ENCODE assay signal across 21 cellular contexts in genomic region chr3:135136361-135137100, GRCh38.
DNase-seq lines count a peak whose midpoint lies in the region; ATAC-seq, FAIRE-seq and TF ChIP-seq lines count a peak whose summit lies in the region.
"Had no signal": no experiment of that assay in that cellular context is flagged by ENCODE, and none has a peak within 500 bp of the region (broad histone marks: within the 10 kb centered on the region; RNA-seq: fewer than 3 reads in every experiment).

No MANE protein-coding gene starts in this region.

- 27% methylated on average over 3 of the region's 3 CpGs for WGBS in SK-N-SH (ENCODE audit: low lambda C conversion rate)
- WGBS in GM12878 (ENCODE audit: insufficient coverage, insufficient replicate concordance, low lambda C conversion rate, missing lambda C conversion rate), result 0% methylated on average over 3 of the region's 3 CpGs

- H3K4me1 ChIP-seq in SK-N-SH (ENCODE audit: control insufficient read depth in 1 of 2, insufficient read depth in 2 of 2, low read depth in 1 of 2, low read length in 1 of 2) (peaks cover 0 to 9% of the 10 kb centered on the region in 2 experiments; a peak in 1 of 4 replicates), GM12878 (ENCODE audit: control insufficient read depth, insufficient read depth, low read length) (no peaks in the 10 kb centered on the region; the same call in 1 of the 2 replicates), left lung (no peaks in the 10 kb centered on the region)
- H3K4me1 ChIP-seq: HAP-1 had no signal

- H3K9me3 Mint-ChIP-seq in stimulated activated effector memory CD8-positive, alpha-beta T cell treated with anti-CD3 and anti-CD28 coated beads, Interleukin-12 subunit alpha, Interleukin-12 subunit beta, amount 100 ng/mL, for 72 hours, result peaks cover 3% of the 10 kb centered on the region
- H3K9me3 Mint-ChIP-seq: GM23338 had no signal

- H3K36me3 Mint-ChIP-seq in stimulated activated effector memory CD8-positive, alpha-beta T cell treated with anti-CD3 and anti-CD28 coated beads, Interleukin-12 subunit alpha, Interleukin-12 subunit beta, amount 100 ng/mL, for 72 hours, result no peaks in the 10 kb centered on the region
- H3K36me3 Mint-ChIP-seq: CD8-positive, alpha-beta memory T cell had no signal

- no peak for ATAC-seq in SK-N-SH treated with all-trans-retinoic acid at 6 μM for 48 hours
- peak; percentile 46 for ATAC-seq in HG03442 (IDR thresholded peaks at IDR 0.05; ENCODE audit: unreplicated experiment)
- ATAC-seq in GM12878, result peak; percentile 74
- ATAC-seq in stimulated activated effector memory CD8-positive, alpha-beta T cell treated with anti-CD3 and anti-CD28 coated beads, Interleukin-12 subunit alpha, Interleukin-12 subunit beta, amount 100 ng/mL, for 72 hours, result peak; percentile 14
- no peak for ATAC-seq in GM21381 (IDR thresholded peaks at IDR 0.05; ENCODE audit: unreplicated experiment)
- no peak for ATAC-seq in left lung
- ATAC-seq: GM23338, Panc1 had no signal

- H3K27ac ChIP-seq in SK-N-SH (ENCODE audit: low read depth in 2 of 2, low read length in 1 of 2) (no peak overlapping the region), GM12878 (ENCODE audit: control insufficient read depth, insufficient read depth) (no peak overlapping the region), left lung (no peak overlapping the region)
- H3K27ac ChIP-seq: C4-2B had no signal

- DNase-seq in SK-N-SH (peak; percentile 25), GM12878 (ENCODE audit: low read depth, low spot score) (peak; percentile 12), left lung (no peak)
- DNase-seq in stimulated activated effector memory CD8-positive, alpha-beta T cell treated with anti-CD3 and anti-CD28 coated beads, Interleukin-12 subunit alpha, Interleukin-12 subunit beta, amount 100 ng/mL, for 72 hours (ENCODE audit: low spot score in 2 of 2), result no peak
- DNase-seq: AML-193; Calu3; CD8-positive, alpha-beta memory T cell; DMS53; EL; KG1; NCI-H1092 treated with DMSO at 0.1 percent for 48 hours; NCI-H1436 treated with DMSO at 0.1 percent for 48 hours; NCI-H1930 had no signal

- H3K4me3 Mint-ChIP-seq in stimulated activated effector memory CD8-positive, alpha-beta T cell treated with anti-CD3 and anti-CD28 coated beads, Interleukin-12 subunit alpha, Interleukin-12 subunit beta, amount 100 ng/mL, for 72 hours, result no peak overlapping the region
- H3K4me3 Mint-ChIP-seq: CD8-positive, alpha-beta memory T cell; GM23338 had no signal

- in situ Hi-C loops in GM12878 (cut with MboI), result no loop called here

- TF ChIP-seq EP300 in SK-N-SH (IDR thresholded peaks at IDR 0.05; ENCODE audit: borderline replicate concordance in 1 of 2, low read depth in 1 of 2, low read length in 1 of 2) (peak in 1 of 2 experiments; percentile 65; a peak in 1 of 4 replicates), GM12878 (IDR thresholded peaks at IDR 0.05; ENCODE audit: borderline replicate concordance in 1 of 2, control insufficient read depth in 1 of 2, low read depth in 2 of 2, low read length in 2 of 2) (no peak)

- H2AFZ ChIP-seq in SK-N-SH (ENCODE audit: low read depth), result no peak overlapping the region
- H2AFZ ChIP-seq in GM12878 (ENCODE audit: control insufficient read depth, low read depth, low read length), result no peak overlapping the region
- H2AFZ ChIP-seq: GM23338 had no signal

- no peak for TF ChIP-seq POLR2A in GM12878 (IDR thresholded peaks at IDR 0.05; ENCODE audit: low read depth, low read length)

- no peaks in the 10 kb centered on the region for H3K27me3 ChIP-seq in SK-N-SH (ENCODE audit: insufficient read depth)
- no peaks in the 10 kb centered on the region for H3K27me3 ChIP-seq in GM12878 (replicated peaks in 1 of 2; ENCODE audit: control insufficient read depth in 2 of 2, insufficient read depth in 2 of 2, low read length in 1 of 2)
- H3K27me3 ChIP-seq in left lung, result no peaks in the 10 kb centered on the region

- SMC1A ChIA-PET in GM12878 (lab: Charles Lee; ENCODE audit: uncharacterized antibody, unreplicated experiment), result interaction anchor here (1.1 to 1.7 kb wide), 3 partner anchors 23 to 342 kb away, joined by 3 to 5 read pairs (median 3); no protein-coding TSS in a partner anchor

- H3K4me1 Mint-ChIP-seq in stimulated activated effector memory CD8-positive, alpha-beta T cell treated with anti-CD3 and anti-CD28 coated beads, Interleukin-12 subunit alpha, Interleukin-12 subunit beta, amount 100 ng/mL, for 72 hours, result no peaks in the 10 kb centered on the region
- H3K4me1 Mint-ChIP-seq: CD8-positive, alpha-beta memory T cell had no signal

- H3K4me3 ChIP-seq in SK-N-SH (ENCODE audit: low read depth in 2 of 2, low read length in 1 of 2), result no peak overlapping the region
- no peak overlapping the region for H3K4me3 ChIP-seq in GM12878
- no peak overlapping the region for H3K4me3 ChIP-seq in left lung
- H3K4me3 ChIP-seq: GM23338, HAP-1 had no signal

- FAIRE-seq in GM12878 (lab: Jason Lieb, UNC), result no peak
- FAIRE-seq: HTR-8/SVneo had no signal

- no peak overlapping the region for H3K27ac Mint-ChIP-seq in stimulated activated effector memory CD8-positive, alpha-beta T cell treated with anti-CD3 and anti-CD28 coated beads, Interleukin-12 subunit alpha, Interleukin-12 subunit beta, amount 100 ng/mL, for 72 hours
- H3K27ac Mint-ChIP-seq: CD8-positive, alpha-beta memory T cell; GM23338 had no signal

- H3K36me3 ChIP-seq in SK-N-SH (replicated peaks in 1 of 2; ENCODE audit: control insufficient read depth in 1 of 2, insufficient read depth in 2 of 2, low read length in 1 of 2) (no peaks in the 10 kb centered on the region), GM12878 (ENCODE audit: control insufficient read depth in 2 of 2, insufficient read depth in 2 of 2, low read length in 1 of 2) (peaks cover 0 to 6% of the 10 kb centered on the region in 2 experiments; a peak in 3 of 4 replicates), left lung (no peaks in the 10 kb centered on the region)
- H3K36me3 ChIP-seq: HAP-1 had no signal

- no peaks in the 10 kb centered on the region for H4K20me1 ChIP-seq in SK-N-SH (ENCODE audit: insufficient read depth)
- no peaks in the 10 kb centered on the region for H4K20me1 ChIP-seq in GM12878 (ENCODE audit: control insufficient read depth, insufficient read depth)

- H3K4me2 ChIP-seq in SK-N-SH (no peak overlapping the region), GM12878 (ENCODE audit: control insufficient read depth, insufficient read depth) (no peak overlapping the region)
- H3K4me2 ChIP-seq: GM23338 had no signal

- H3K9me2 ChIP-seq in SK-N-SH, result no peaks in the 10 kb centered on the region

- TF ChIP-seq CTCF in SK-N-SH (IDR thresholded peaks at IDR 0.05), result no peak
- TF ChIP-seq CTCF in GM12878 (IDR thresholded peaks at IDR 0.05 in 2 of 3, conservative IDR thresholded peaks at IDR 0.05 in 1 of 3; ENCODE audit: control insufficient read depth in 2 of 3, extremely low read depth in 1 of 3, insufficient read depth in 1 of 3, low read depth in 3 of 3, low read length in 3 of 3), result no peak
- TF ChIP-seq CTCF in left lung (IDR thresholded peaks at IDR 0.05), result no peak

- intact Hi-C loops in GM12878 (cut with micrococcal nuclease; ENCODE audit: unreplicated experiment), result no loop called here
- intact Hi-C loops in left lung (cut with DNase I), result no loop called here

- no TSS peak for BruUV-seq in GM12878 (replicated peaks; lab: Mats Ljungman, UMichigan)

- no peak overlapping the region for H3K9ac ChIP-seq in SK-N-SH
- H3K9ac ChIP-seq in GM12878 (ENCODE audit: control insufficient read depth, insufficient read depth, low read length), result no peak overlapping the region

- RAD21 ChIA-PET in GM12878 (lab: Charles Lee; ENCODE audit: unreplicated experiment), result interaction anchor here (0.7 to 1.4 kb wide), 3 partner anchors 90 to 342 kb away, joined by 3 to 4 read pairs (median 4); no protein-coding TSS in a partner anchor

- CTCF ChIA-PET in SK-N-SH (lab: Yijun Ruan, JAX) (no interaction called here), GM12878 (lab: Yijun Ruan, JAX) (interaction anchor here (0.5 to 3.3 kb wide), 3 partner anchors 104 to 734 kb away, joined by 3 to 13 read pairs (median 3); partner anchors contain the start of gene EPHB1)

- H3K79me2 ChIP-seq in SK-N-SH (ENCODE audit: insufficient read depth) (no peaks in the 10 kb centered on the region), GM12878 (ENCODE audit: control insufficient read depth, insufficient read depth, low read length) (no peaks in the 10 kb centered on the region)

- no peak for TF ChIP-seq RAD21 in SK-N-SH (IDR thresholded peaks at IDR 0.05; ENCODE audit: low read length)
- no peak for TF ChIP-seq RAD21 in GM12878 (IDR thresholded peaks at IDR 0.05; ENCODE audit: insufficient read depth, low read depth, low read length)

- POLR2A ChIA-PET in SK-N-SH (lab: Yijun Ruan, JAX), result no interaction called here
- POLR2A ChIA-PET in GM12878 (lab: Charles Lee), result no interaction called here

- H3F3A ChIP-seq in SK-N-SH (replicated peaks; ENCODE audit: insufficient read depth), result no peaks in the 10 kb centered on the region

- H3K9me3 ChIP-seq in SK-N-SH, result no peaks in the 10 kb centered on the region
- no peaks in the 10 kb centered on the region for H3K9me3 ChIP-seq in GM12878 (replicated peaks; ENCODE audit: control insufficient read depth, insufficient read depth, low read length)
- H3K9me3 ChIP-seq in left lung, result no peaks in the 10 kb centered on the region
- H3K9me3 ChIP-seq: HAP-1 had no signal

TF ChIP-seq in SK-N-SH, 30 proteins besides CTCF, POLR2A, EP300 and RAD21 (continues in another document):
- TF ChIP-seq RCOR1 (IDR thresholded peaks at IDR 0.05; ENCODE audit: low read length) (peak; percentile 41; the same call in 1 of the 2 replicates), GATA2 (CRISPR knock-in tag; IDR thresholded peaks at IDR 0.05) (peak; percentile 83)

TF ChIP-seq in GM12878, 131 proteins besides CTCF, POLR2A, EP300 and RAD21 (continues in another document):
- no peak for TF ChIP-seq IKZF2 (IDR thresholded peaks at IDR 0.05)

Comparison
In these comparisons a context has a peak if more than half of its experiments do, and no peak if none do; other contexts are left out.
1. DNase-seq: peak in SK-N-SH (single experiment) and GM12878 (single experiment); none in stimulated activated effector memory CD8-positive, alpha-beta T cell treated with anti-CD3 and anti-CD28 coated beads, Interleukin-12 subunit alpha, Interleukin-12 subunit beta, amount 100 ng/mL, for 72 hours (0 of 2) and left lung (0 of 2).
2. ATAC-seq: peak in HG03442 (single experiment), GM12878 (single experiment) and stimulated activated effector memory CD8-positive, alpha-beta T cell treated with anti-CD3 and anti-CD28 coated beads, Interleukin-12 subunit alpha, Interleukin-12 subunit beta, amount 100 ng/mL, for 72 hours (single experiment); none in SK-N-SH treated with all-trans-retinoic acid at 6 μM for 48 hours (single experiment), GM21381 (single experiment) and left lung (single experiment).
3. Of the 26 proteins assayed by ChIP-seq in both GM12878 and SK-N-SH: peak only in GM12878: none; only in SK-N-SH: RCOR1; in both: none; in neither: 24; mixed calls (peak in some experiments, not most) for 1.